ENCODE assay signal across 8 cellular contexts in genomic region chr16:25048146-25048618, GRCh38. TPM values are rescaled to one million over a fixed set of nuclear protein-coding genes. Genes with fewer than 3 reads are reported as not detected.
DNase-seq lines count a peak whose midpoint lies in the region; ATAC-seq and TF ChIP-seq lines count a peak whose summit lies in the region.

No MANE protein-coding gene starts in this region.

- H3K79me2 ChIP-seq in mammary epithelial cell (ENCODE audit: insufficient read depth, low read length), result no peaks in the 10 kb centered on the region

- dilution Hi-C loops in mammary epithelial cell (cut with HindIII; ENCODE audit: low sequenced_read_pairs), result no loop called here

- peak overlapping the region; percentile 68 for H3K4me2 ChIP-seq in mammary epithelial cell (ENCODE audit: insufficient read depth, low read depth, low read length)

- BruUV-seq in mammary epithelial cell (replicated peaks; lab: Mats Ljungman, UMichigan), result TSS peak; percentile 91

- no peaks in the 10 kb centered on the region for H3K9me3 ChIP-seq in mammary epithelial cell (replicated peaks; ENCODE audit: insufficient read depth, low read length)

- H3K36me3 Mint-ChIP-seq in IgD-negative memory B cell (no peaks in the 10 kb centered on the region), naive B cell (no peaks in the 10 kb centered on the region)

- H3K9ac ChIP-seq in mammary epithelial cell (ENCODE audit: insufficient read depth, low read length), result peak overlapping the region; percentile 21

- DNase-seq in AG04449 (ENCODE audit: low read depth, low spot score) (no peak), mammary epithelial cell (no peak), naive B cell (no peak), CD1c-positive myeloid dendritic cell (ENCODE audit: extremely low spot score) (no peak)

- ATAC-seq in naive B cell (ENCODE audit: low read depth in 2 of 2), result no peak
- ATAC-seq in HG03097 (IDR thresholded peaks at IDR 0.05; ENCODE audit: low FRiP score, unreplicated experiment), result no peak
- no peak for ATAC-seq in GM18909 (IDR thresholded peaks at IDR 0.05; ENCODE audit: poor library complexity, unreplicated experiment)
- no peak for ATAC-seq in HG02623 (IDR thresholded peaks at IDR 0.05; ENCODE audit: unreplicated experiment)

- H3K4me3 Mint-ChIP-seq in IgD-negative memory B cell (peak overlapping the region; percentile 90 to 97 (median 93)), naive B cell (peak overlapping the region; percentile 79 to 96 (median 92))

- POLR2A ChIA-PET in AG04449 (lab: Yijun Ruan, JAX), result interaction anchor here (0.7 to 1.0 kb wide), 3 partner anchors 16 to 62 kb away, joined by 3 to 4 read pairs (median 3); no protein-coding TSS in a partner anchor

- no peaks in the 10 kb centered on the region for H4K20me1 ChIP-seq in mammary epithelial cell (ENCODE audit: insufficient read depth, low read length)

- peak overlapping the region; percentile 74 for H3K27ac ChIP-seq in mammary epithelial cell (ENCODE audit: insufficient read depth, low read depth, low read length)

- H3K27me3 ChIP-seq in mammary epithelial cell (ENCODE audit: insufficient read depth, low read length), result no peaks in the 10 kb centered on the region

- peak overlapping the region; percentile 93 for H2AFZ ChIP-seq in mammary epithelial cell (ENCODE audit: low read depth, low read length)

- H3K4me1 Mint-ChIP-seq in IgD-negative memory B cell (peaks cover 36 to 45% (median 41%) of the 10 kb centered on the region in 3 donors), naive B cell (peaks cover 25 to 61% (median 40%) of the 10 kb centered on the region in 3 donors)

- peak overlapping the region; percentile 94 to 96 (median 96) for H3K27ac Mint-ChIP-seq in IgD-negative memory B cell
- H3K27ac Mint-ChIP-seq in naive B cell, result peak overlapping the region; percentile 90 to 98 (median 97)

- in situ Hi-C loops in mammary epithelial cell (cut with MboI; ENCODE audit: low sequenced_read_pairs in 2 of 2), result loop anchor here in 1 of 2 donors (10.0 kb wide), 1 partner anchor 177 kb away; no protein-coding TSS in a partner anchor

- H3K4me3 ChIP-seq in AG04449 (ENCODE audit: low read depth, low read length) (peak overlapping the region; percentile 54), mammary epithelial cell (replicated peaks in 1 of 3; ENCODE audit: insufficient read depth in 1 of 3, low read depth in 2 of 3, low read length in 3 of 3) (peak overlapping the region; percentile 4 to 55 (median 46))

- H3K27me3 Mint-ChIP-seq in IgD-negative memory B cell, result no peaks in the 10 kb centered on the region
- no peaks in the 10 kb centered on the region for H3K27me3 Mint-ChIP-seq in naive B cell

- H3K4me1 ChIP-seq in mammary epithelial cell (ENCODE audit: insufficient read depth, low read length), result peaks cover 28% of the 10 kb centered on the region

- H3K36me3 ChIP-seq in mammary epithelial cell (ENCODE audit: insufficient read depth, low read length), result no peaks in the 10 kb centered on the region

- TF ChIP-seq CTCF in AG04449 (IDR thresholded peaks at IDR 0.05; ENCODE audit: insufficient read depth, low read length, missing control alignments), result no peak
- TF ChIP-seq CTCF in mammary epithelial cell (conservative IDR thresholded peaks at IDR 0.05 in 1 of 2, IDR thresholded peaks at IDR 0.05 in 1 of 2; ENCODE audit: extremely low read depth in 1 of 2, insufficient read depth in 1 of 2, low read depth in 1 of 2, low read length in 2 of 2), result no peak

- CTCF ChIA-PET in AG04449 (lab: Yijun Ruan, JAX), result interaction anchor here (0.9 to 1.7 kb wide), 5 partner anchors 9 to 214 kb away, joined by 3 to 9 read pairs (median 4); no protein-coding TSS in a partner anchor
- CTCF ChIA-PET in mammary epithelial cell (lab: Charles Lee; ENCODE audit: low non-redundant PET), result interaction anchor here (0.6 kb wide), 1 partner anchor 141 kb away, joined by 3 read pairs; no protein-coding TSS in a partner anchor

- 36% methylated on average over 4 of the region's 4 CpGs for WGBS in mammary epithelial cell (ENCODE audit: low coverage, missing lambda C conversion rate)

- H3K9me3 Mint-ChIP-seq in IgD-negative memory B cell, result no peaks in the 10 kb centered on the region
- no peaks in the 10 kb centered on the region for H3K9me3 Mint-ChIP-seq in naive B cell

- intact Hi-C loops in mammary epithelial cell (cut with micrococcal nuclease), result loop anchor here (1.0 to 5.0 kb wide), 2 partner anchors 34 to 61 kb away; no protein-coding TSS in a partner anchor

RNA-seq across cellular contexts. Expression of gene ARHGAP17, which starts 33.0 kb away (rescaled TPM):
- 153 TPM for polyA plus RNA-seq in IgD-negative memory B cell
- total RNA-seq in mammary epithelial cell, result 10 to 100 TPM; 11.2 to 45.5 TPM
- polyA plus RNA-seq in mammary epithelial cell, result 10.4 TPM
- polyA minus RNA-seq in mammary epithelial cell, result 93.1 TPM
- 100 to 1,000 TPM in 4 of 6 donors, 10 to 100 TPM in 2; 90.5 to 200 (median 115) TPM for polyA plus RNA-seq in naive B cell (ENCODE audit: low read depth in 6 of 6)
